ENCODE assay signal across 16 cellular contexts in the genomic region with DNA sequence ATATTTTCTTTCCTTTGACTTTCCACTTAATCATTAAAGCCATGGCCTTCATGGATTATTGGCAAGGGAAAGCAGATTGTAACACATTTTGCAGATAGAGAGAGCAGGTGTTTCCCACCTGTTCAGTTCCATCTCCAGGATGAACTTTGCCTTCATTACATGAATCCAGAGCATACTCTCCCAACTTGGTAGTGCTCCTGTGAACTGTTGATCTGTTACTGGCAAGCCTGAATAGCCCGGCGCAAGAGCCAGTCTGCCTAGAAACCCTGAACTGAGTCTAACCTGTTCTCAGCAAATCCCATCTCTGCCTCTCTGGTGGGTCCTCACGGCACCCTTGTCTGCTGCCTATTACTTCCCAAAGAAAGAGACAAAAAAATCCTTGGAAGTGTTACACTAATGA.
DNase-seq lines count a peak whose midpoint lies in the region; ATAC-seq and TF ChIP-seq lines count a peak whose summit lies in the region.
"Had no signal": no experiment of that assay in that cellular context is flagged by ENCODE, and none has a peak within 500 bp of the region (broad histone marks: within the 10 kb centered on the region; RNA-seq: fewer than 3 reads in every experiment).

No MANE protein-coding gene starts in this region.

- no peak for TF ChIP-seq CTCF in neural crest cell (conservative IDR thresholded peaks at IDR 0.05)

- peak; percentile 58 for DNase-seq in NCI-H345 treated with DMSO at 0.1 percent for 48 hours (lab: John Stamatoyannopoulos, UW; ENCODE audit: unreplicated experiment)
- DNase-seq in NCI-H345 (lab: John Stamatoyannopoulos, UW) = no peak
- no peak for DNase-seq in left lobe of liver (ENCODE audit: low spot score)
- DNase-seq in neural crest cell (ENCODE audit: low read depth, low spot score) = no peak
- no peak for DNase-seq in activated CD8-positive, alpha-beta memory T cell treated with anti-CD3 and anti-CD28 coated beads, Interleukin-2, amount 50 U/mL, for 48 hours
- DNase-seq: 8988T; CD4-positive, alpha-beta memory T cell; DMS153; DND-41; EL; GOT3; H9 had no signal

- ATAC-seq in left lobe of liver (peak; percentile 41), HG03139 (IDR thresholded peaks at IDR 0.05; ENCODE audit: unreplicated experiment) (no peak), GM21423 (IDR thresholded peaks at IDR 0.05; ENCODE audit: unreplicated experiment) (no peak)
- ATAC-seq: GM12878 had no signal

- peaks cover 8% of the 10 kb centered on the region for H3K4me1 Mint-ChIP-seq in neural crest cell
- H3K4me1 Mint-ChIP-seq: CD4-positive, alpha-beta memory T cell had no signal

- H3K4me3 Mint-ChIP-seq in neural crest cell = no peak overlapping the region
- H3K4me3 Mint-ChIP-seq: CD14-positive monocyte; CD4-positive, alpha-beta memory T cell; H9 had no signal

- H3K27ac Mint-ChIP-seq in neural crest cell (ENCODE audit: unreplicated experiment) = peak overlapping the region; percentile 21
- H3K27ac Mint-ChIP-seq: CD14-positive monocyte; CD4-positive, alpha-beta memory T cell had no signal

- H3K27me3 Mint-ChIP-seq in neural crest cell (ENCODE audit: low read depth) = no peaks in the 10 kb centered on the region

- peaks cover 8% of the 10 kb centered on the region for H3K9me3 Mint-ChIP-seq in neural crest cell
- H3K9me3 Mint-ChIP-seq: CD4-positive, alpha-beta memory T cell had no signal

- H3K36me3 Mint-ChIP-seq in neural crest cell (ENCODE audit: low read depth) = peaks cover 5% of the 10 kb centered on the region
